28 cellular contexts compared by ENCODE assay signal in genomic region chr6:33021917-33022316, GRCh38. TPM values are rescaled to one million over a fixed set of nuclear protein-coding genes. Genes with fewer than 3 reads are reported as not detected.
"Had no signal": no experiment of that assay in that cellular context is flagged by ENCODE, and none has a peak within 500 bp of the region (broad histone marks: within the 10 kb centered on the region; RNA-seq: fewer than 3 reads in every experiment).

No MANE protein-coding gene starts in this region.

- H3K9me3 Mint-ChIP-seq: endodermal cell; natural killer cell treated with Interleukin-12 subunit alpha and Interleukin-12 subunit beta and Interleukin-15 and Interleukin-18, amount 100 ng/mL, for 72 hours; neural crest cell; stimulated activated naive CD8-positive, alpha-beta T cell treated with anti-CD3 and anti-CD28 coated beads, Interleukin-15, Interleukin-2, amounts not matched to agents 100 ng/mL and 50 ng/mL, for 24 hours had no signal

- DNase-seq: effector CD8-positive, alpha-beta T cell; endodermal cell; foreskin fibroblast; gastrocnemius medialis; heart left ventricle; left cardiac atrium; stimulated activated CD4-positive, alpha-beta T cell treated with anti-CD3 and anti-CD28 coated beads, Interleukin-12 subunit alpha, Interleukin-12 subunit beta, amount 100 ng/mL, for 4 hours; stimulated activated CD4-positive, alpha-beta T cell treated with anti-CD3 and anti-CD28 coated beads, Interleukin-1b, Interleukin-23, amount 100 ng/mL, for 48 hours; stimulated activated CD4-positive, alpha-beta T cell treated with anti-CD3 and anti-CD28 coated beads, Interleukin-4, amount 100 ng/mL, for 1 hour; stimulated activated CD8-positive, alpha-beta memory T cell treated with anti-CD3 and anti-CD28 coated beads, Interleukin-4, amount 100 ng/mL, for 48 hours had no signal

- H3K27me3 ChIP-seq: gastrocnemius medialis, heart left ventricle, hepatocyte, left lung, tibial nerve, upper lobe of left lung had no signal

- H3K4me3 ChIP-seq: gastrocnemius medialis, heart left ventricle, hepatocyte, left lung, smooth muscle cell, thoracic aorta, tibial nerve, upper lobe of left lung had no signal

- H3K4me1 ChIP-seq: parathyroid adenoma had no signal

- H2AFZ ChIP-seq: hepatocyte, parathyroid adenoma had no signal

- ATAC-seq: esophagus mucosa; gastrocnemius medialis; heart left ventricle; left cardiac atrium; left lung; natural killer cell treated with Interleukin-12 subunit alpha and Interleukin-12 subunit beta and Interleukin-15 and Interleukin-18, amount 100 ng/mL, for 72 hours; sciatic nerve had no signal

- H3K9me3 ChIP-seq: gastrocnemius medialis, heart left ventricle, left lung, thoracic aorta, tibial nerve, upper lobe of left lung had no signal

- H3K9ac ChIP-seq: parathyroid adenoma had no signal

- FAIRE-seq: colon, urothelium cell line had no signal

- H3K79me2 ChIP-seq: hepatocyte, parathyroid adenoma had no signal

- H3K4me3 Mint-ChIP-seq: endodermal cell; natural killer cell treated with Interleukin-12 subunit alpha and Interleukin-12 subunit beta and Interleukin-15 and Interleukin-18, amount 100 ng/mL, for 72 hours; neural crest cell; stimulated activated naive CD8-positive, alpha-beta T cell treated with anti-CD3 and anti-CD28 coated beads, Interleukin-15, Interleukin-2, amounts not matched to agents 100 ng/mL and 50 ng/mL, for 24 hours had no signal

- H3K27me3 Mint-ChIP-seq: stimulated activated naive CD8-positive, alpha-beta T cell treated with anti-CD3 and anti-CD28 coated beads, Interleukin-15, Interleukin-2, amounts not matched to agents 100 ng/mL and 50 ng/mL, for 24 hours had no signal

- H3K36me3 ChIP-seq: gastrocnemius medialis, heart left ventricle, left lung, thoracic aorta, tibial nerve, upper lobe of left lung had no signal

- H3K27ac ChIP-seq: epithelial cell of prostate, gastrocnemius medialis, hepatocyte, left lung, parathyroid adenoma, thoracic aorta had no signal

- H3K4me2 ChIP-seq: hepatocyte, smooth muscle cell had no signal

- H3K4me1 Mint-ChIP-seq: neural crest cell had no signal

- H3K27ac Mint-ChIP-seq: endodermal cell; natural killer cell treated with Interleukin-12 subunit alpha and Interleukin-12 subunit beta and Interleukin-15 and Interleukin-18, amount 100 ng/mL, for 72 hours; progenitor cell of endocrine pancreas; stimulated activated naive CD8-positive, alpha-beta T cell treated with anti-CD3 and anti-CD28 coated beads, Interleukin-15, Interleukin-2, amounts not matched to agents 100 ng/mL and 50 ng/mL, for 24 hours had no signal

RNA-seq across cellular contexts. Expression of gene HLA-DOA, which starts 12.5 kb away (rescaled TPM):
- total RNA-seq: glomerular endothelial cell, lung microvascular endothelial cell had no signal
- polyA plus RNA-seq: smooth muscle cell had no signal
